Comparison of ENCODE assay signal across 8 cellular contexts in genomic region chr21:34844033-34844923, GRCh38.
DNase-seq lines count a peak whose midpoint lies in the region; ATAC-seq, FAIRE-seq and TF ChIP-seq lines count a peak whose summit lies in the region.

No MANE protein-coding gene starts in this region.

- CTCF ChIA-PET in activated CD4-positive, alpha-beta memory T cell treated with anti-CD3 and anti-CD28 coated beads for 36 hours (lab: Charles Lee): no interaction called here
- CTCF ChIA-PET in activated CD4-positive, alpha-beta memory T cell treated with anti-CD3 and anti-CD28 coated beads, Interleukin-2, amount 10 ng/mL, durations not matched to agents 7 days and 5 days (lab: Charles Lee): interaction anchor here (1.3 to 1.6 kb wide), 2 partner anchors 42 to 99 kb away, joined by 4 to 5 read pairs; no protein-coding TSS in a partner anchor

- WGBS in testis, 2 donors: 76 to 81% methylated on average over 11 to 12 of the region's 12 CpGs

- no peak for TF ChIP-seq CTCF in kidney (IDR thresholded peaks at IDR 0.05; ENCODE audit: borderline replicate concordance, extremely low read depth, insufficient read depth)
- TF ChIP-seq CTCF in testis (IDR thresholded peaks at IDR 0.05): no peak

- H3K4me1 ChIP-seq in adipocyte (ENCODE audit: control insufficient read depth, insufficient read depth, low read length): peaks cover 87% of the 10 kb centered on the region
- H3K4me1 ChIP-seq in kidney (ENCODE audit: control insufficient read depth in 1 of 2, insufficient read depth in 1 of 2, low read depth in 1 of 2, low read length in 2 of 2): peaks cover 5 to 7% of the 10 kb centered on the region in 2 donors
- H3K4me1 ChIP-seq in testis: peaks cover 11% of the 10 kb centered on the region

- H3K4me1 Mint-ChIP-seq in activated CD4-positive, alpha-beta memory T cell treated with anti-CD3 and anti-CD28 coated beads for 36 hours (ENCODE audit: low read depth): peaks cover 63% of the 10 kb centered on the region
- H3K4me1 Mint-ChIP-seq in activated CD4-positive, alpha-beta memory T cell treated with anti-CD3 and anti-CD28 coated beads, Interleukin-2, amount 10 ng/mL, durations not matched to agents 7 days and 5 days: peaks cover 52% of the 10 kb centered on the region

- H3K36me3 ChIP-seq in adipocyte (ENCODE audit: control insufficient read depth, insufficient read depth, low read length, severe bottlenecking): peaks cover 95% of the 10 kb centered on the region
- H3K36me3 ChIP-seq in kidney (ENCODE audit: control insufficient read depth in 1 of 2, insufficient read depth in 2 of 2, low read length in 2 of 2): no peaks in the 10 kb centered on the region
- H3K36me3 ChIP-seq in testis (ENCODE audit: low read depth, missing control alignments): no peaks in the 10 kb centered on the region

- DNase-seq in activated CD4-positive, alpha-beta memory T cell treated with anti-CD3 and anti-CD28 coated beads for 36 hours: peak; percentile 24
- no peak for DNase-seq in activated CD4-positive, alpha-beta memory T cell treated with anti-CD3 and anti-CD28 coated beads, Interleukin-2, amount 10 ng/mL, durations not matched to agents 7 days and 5 days
- DNase-seq in adipocyte (ENCODE audit: low read depth): peak; percentile 53
- peak; percentile 82 for DNase-seq in kidney
- peak; percentile 63 for DNase-seq in testis
- no peak for DNase-seq in GM19240 (ENCODE audit: insufficient read length, low spot score)

- H3K27ac Mint-ChIP-seq in activated CD4-positive, alpha-beta memory T cell treated with anti-CD3 and anti-CD28 coated beads for 36 hours: peak overlapping the region; percentile 21
- H3K27ac Mint-ChIP-seq in activated CD4-positive, alpha-beta memory T cell treated with anti-CD3 and anti-CD28 coated beads, Interleukin-2, amount 10 ng/mL, durations not matched to agents 7 days and 5 days: no peak overlapping the region

- H3K27me3 Mint-ChIP-seq in activated CD4-positive, alpha-beta memory T cell treated with anti-CD3 and anti-CD28 coated beads for 36 hours: no peaks in the 10 kb centered on the region
- peaks cover 2% of the 10 kb centered on the region for H3K27me3 Mint-ChIP-seq in activated CD4-positive, alpha-beta memory T cell treated with anti-CD3 and anti-CD28 coated beads, Interleukin-2, amount 10 ng/mL, durations not matched to agents 7 days and 5 days

- POLR2A ChIA-PET in activated CD4-positive, alpha-beta memory T cell treated with anti-CD3 and anti-CD28 coated beads for 36 hours (lab: Charles Lee): no interaction called here
- POLR2A ChIA-PET in activated CD4-positive, alpha-beta memory T cell treated with anti-CD3 and anti-CD28 coated beads, Interleukin-2, amount 10 ng/mL, durations not matched to agents 7 days and 5 days (lab: Charles Lee): interaction anchor here (3.3 kb wide), 1 partner anchor 44 kb away, joined by 24 read pairs; no protein-coding TSS in a partner anchor

- peaks cover 45% of the 10 kb centered on the region for H3K36me3 Mint-ChIP-seq in activated CD4-positive, alpha-beta memory T cell treated with anti-CD3 and anti-CD28 coated beads for 36 hours
- H3K36me3 Mint-ChIP-seq in activated CD4-positive, alpha-beta memory T cell treated with anti-CD3 and anti-CD28 coated beads, Interleukin-2, amount 10 ng/mL, durations not matched to agents 7 days and 5 days (ENCODE audit: low read depth): peaks cover 59% of the 10 kb centered on the region

- FAIRE-seq in kidney (lab: Jason Lieb, UNC): no peak

- H3K4me3 ChIP-seq in adipocyte (ENCODE audit: low read length) (peak overlapping the region; percentile 23), kidney (ENCODE audit: low read length in 2 of 2) (no peak overlapping the region), testis (no peak overlapping the region)

- H3K9me3 ChIP-seq in adipocyte (ENCODE audit: control insufficient read depth, low read length): no peaks in the 10 kb centered on the region
- H3K9me3 ChIP-seq in kidney (ENCODE audit: control insufficient read depth in 1 of 2, low read length in 2 of 2): no peaks in the 10 kb centered on the region
- H3K9me3 ChIP-seq in testis: no peaks in the 10 kb centered on the region

- no peak overlapping the region for H3K27ac ChIP-seq in kidney (ENCODE audit: low read depth in 2 of 2, low read length in 2 of 2)
- peak overlapping the region; percentile 51 to 71 for H3K27ac ChIP-seq in testis

- no peak for ATAC-seq in HG03159 (IDR thresholded peaks at IDR 0.05; ENCODE audit: unreplicated experiment)
- no peak for ATAC-seq in GM18873 (IDR thresholded peaks at IDR 0.05; ENCODE audit: low FRiP score, unreplicated experiment)

- intact Hi-C loops in activated CD4-positive, alpha-beta memory T cell treated with anti-CD3 and anti-CD28 coated beads for 36 hours (cut with micrococcal nuclease): no loop called here
- intact Hi-C loops in kidney (cut with DNase I): no loop called here
- intact Hi-C loops in testis (cut with DNase I; ENCODE audit: low total_unique reads): no loop called here

- H3K27me3 ChIP-seq in adipocyte (replicated peaks; ENCODE audit: control insufficient read depth, insufficient read depth, low read length): no peaks in the 10 kb centered on the region
- no peaks in the 10 kb centered on the region for H3K27me3 ChIP-seq in testis

- no peak overlapping the region for H3K4me3 Mint-ChIP-seq in activated CD4-positive, alpha-beta memory T cell treated with anti-CD3 and anti-CD28 coated beads for 36 hours
- no peak overlapping the region for H3K4me3 Mint-ChIP-seq in activated CD4-positive, alpha-beta memory T cell treated with anti-CD3 and anti-CD28 coated beads, Interleukin-2, amount 10 ng/mL, durations not matched to agents 7 days and 5 days

- peak overlapping the region; percentile 76 for H3K9ac ChIP-seq in adipocyte (ENCODE audit: low read length)
- no peak overlapping the region for H3K9ac ChIP-seq in kidney (ENCODE audit: low read length in 2 of 2)

- no peak for TF ChIP-seq POLR2A in testis (IDR thresholded peaks at IDR 0.05)

- no peaks in the 10 kb centered on the region for H3K9me3 Mint-ChIP-seq in activated CD4-positive, alpha-beta memory T cell treated with anti-CD3 and anti-CD28 coated beads for 36 hours
- no peaks in the 10 kb centered on the region for H3K9me3 Mint-ChIP-seq in activated CD4-positive, alpha-beta memory T cell treated with anti-CD3 and anti-CD28 coated beads, Interleukin-2, amount 10 ng/mL, durations not matched to agents 7 days and 5 days

Comparison
In these comparisons a context has a peak if more than half of its experiments do, and no peak if none do; other contexts are left out.
1. DNase-seq: peak in activated CD4-positive, alpha-beta memory T cell treated with anti-CD3 and anti-CD28 coated beads for 36 hours (single experiment), adipocyte (single experiment), kidney (single experiment) and testis (single experiment); none in activated CD4-positive, alpha-beta memory T cell treated with anti-CD3 and anti-CD28 coated beads, Interleukin-2, amount 10 ng/mL, durations not matched to agents 7 days and 5 days (single experiment) and GM19240 (single experiment).
2. H3K27ac ChIP-seq: peak in testis (2 of 2); none in kidney (0 of 2).